In the genomic region with DNA sequence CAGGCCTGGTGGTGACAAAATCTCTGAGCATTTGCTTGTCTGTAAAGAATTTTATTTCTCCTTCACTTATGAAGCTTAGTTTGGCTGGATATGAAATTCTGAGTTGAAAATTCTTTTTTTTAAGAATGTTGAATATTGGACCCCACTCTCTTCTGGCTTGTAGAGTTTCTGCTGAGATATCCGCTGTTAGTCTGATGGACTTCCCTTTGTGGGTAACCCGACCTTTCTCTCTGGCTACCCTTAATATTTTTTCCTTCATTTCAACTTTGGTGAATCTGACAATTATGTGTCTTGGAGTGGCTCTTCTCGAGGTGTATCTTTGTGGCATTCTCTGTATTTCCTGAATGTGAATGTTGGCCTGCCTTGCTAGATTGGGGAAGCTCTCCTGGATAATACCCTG, we compare ENCODE assay signal across 1 cellular context.
TF ChIP-seq lines count a peak whose summit lies in the region.

No MANE protein-coding gene starts in this region.

TF ChIP-seq in HepG2, 621 proteins besides CTCF, POLR2A, EP300 and RAD21:
- peak; percentile 78; the same call in 1 of the 2 replicates for TF ChIP-seq ZNF317 (CRISPR knock-in tag; IDR thresholded peaks at IDR 0.05)
